In the genomic region with DNA sequence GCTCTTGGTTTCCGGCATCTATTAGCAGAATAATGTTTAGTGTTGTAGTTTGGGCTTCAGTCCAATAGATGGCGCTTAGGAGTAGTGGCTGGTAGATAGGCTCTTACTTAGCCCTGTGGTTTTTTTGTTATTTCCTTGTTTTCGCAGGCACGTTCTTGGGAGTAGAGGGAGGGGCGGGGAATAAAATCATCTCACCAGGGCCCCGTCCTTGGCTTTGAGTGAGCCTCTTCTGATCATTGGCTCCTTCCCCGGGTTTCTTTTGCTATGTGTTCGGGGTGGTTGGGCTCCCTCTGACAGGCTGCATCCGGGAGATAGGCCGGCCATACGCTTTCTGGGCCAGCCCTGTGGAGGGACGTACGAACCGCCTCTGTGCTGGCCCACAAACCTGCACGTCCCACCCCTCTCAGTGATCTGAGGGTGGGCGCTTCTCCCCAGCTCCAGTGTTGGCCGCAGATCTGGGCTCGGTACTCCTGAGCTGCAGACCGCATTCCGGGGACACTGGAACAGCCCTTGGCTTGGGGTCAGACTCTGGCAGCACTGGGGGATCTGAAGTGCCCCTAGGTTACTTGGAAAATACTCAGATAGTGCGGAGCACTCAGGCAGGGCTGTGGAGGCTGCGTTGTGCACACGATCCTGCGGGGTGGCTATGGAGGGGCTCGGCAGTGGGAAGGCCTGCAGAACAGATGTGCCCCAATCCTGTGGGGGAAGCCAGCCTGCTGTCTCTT, we compare ENCODE assay signal across 8 cellular contexts.
A peak's percentile ranks its signal among the peaks of the same experiment; 100 is the strongest.
DNase-seq lines count a peak whose midpoint lies in the region; ATAC-seq, FAIRE-seq and TF ChIP-seq lines count a peak whose summit lies in the region.

No MANE protein-coding gene starts in this region.

- peak; percentile 37 for FAIRE-seq in TTC549 (lab: Jason Lieb, UNC)

- peaks cover 4% of the 10 kb centered on the region for H3K9me3 Mint-ChIP-seq in neural crest cell

- H3K4me1 Mint-ChIP-seq in neural crest cell, result peaks cover 7% of the 10 kb centered on the region

- H3K27me3 Mint-ChIP-seq in neural crest cell (ENCODE audit: low read depth), result no peaks in the 10 kb centered on the region

- H3K4me3 Mint-ChIP-seq in neural crest cell, result no peak overlapping the region

- peaks cover 13% of the 10 kb centered on the region for H3K36me3 Mint-ChIP-seq in neural crest cell (ENCODE audit: low read depth)

- DNase-seq in DMS153 (lab: John Stamatoyannopoulos, UW) (peak; percentile 45), NCI-H187 treated with DMSO at 0.1 percent for 48 hours (lab: John Stamatoyannopoulos, UW) (peak; percentile 49), fibroblast of the aortic adventitia (ENCODE audit: low read depth) (peak; percentile 86), neural crest cell (ENCODE audit: low read depth, low spot score) (peak; percentile 50), DMS79 treated with DMSO at 0.1 percent for 48 hours (lab: John Stamatoyannopoulos, UW) (no peak)

- no peak overlapping the region for H3K27ac Mint-ChIP-seq in neural crest cell (ENCODE audit: unreplicated experiment)

- ATAC-seq in GM19025 (IDR thresholded peaks at IDR 0.05; ENCODE audit: low read depth, unreplicated experiment) (peak; percentile 89), HG03066 (IDR thresholded peaks at IDR 0.05; ENCODE audit: low read depth, unreplicated experiment) (peak; percentile 98)

- no peak overlapping the region for H3K4me3 ChIP-seq in fibroblast of the aortic adventitia (ENCODE audit: low read depth, low read length)

- peak; percentile 86 for TF ChIP-seq CTCF in fibroblast of the aortic adventitia (IDR thresholded peaks at IDR 0.05; ENCODE audit: insufficient read depth, low read length)
- peak; percentile 75 for TF ChIP-seq CTCF in neural crest cell (conservative IDR thresholded peaks at IDR 0.05)
